17 cellular contexts compared by ENCODE assay signal in the genomic region with DNA sequence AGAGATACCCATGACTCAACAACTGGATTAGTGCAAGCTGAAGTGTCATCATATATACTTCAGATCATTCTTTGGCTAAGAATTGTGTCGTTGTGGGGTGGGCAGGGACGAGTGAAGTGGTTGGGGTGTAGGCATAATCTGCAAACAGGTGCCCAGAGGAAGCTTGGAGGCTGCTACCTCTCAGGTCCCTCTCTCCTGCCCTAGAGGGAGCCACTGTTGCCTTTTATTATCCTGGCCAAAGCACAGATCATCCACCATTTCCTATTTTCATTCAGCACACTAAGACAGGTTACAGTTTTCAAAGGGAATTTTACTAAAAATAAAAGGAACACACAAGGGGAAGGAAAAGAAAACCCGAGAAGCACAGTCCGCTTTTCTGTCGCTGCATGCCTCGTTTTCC.
"Had no signal": no experiment of that assay in that cellular context is flagged by ENCODE, and none has a peak within 500 bp of the region (broad histone marks: within the 10 kb centered on the region; RNA-seq: fewer than 3 reads in every experiment).

No MANE protein-coding gene starts in this region.

- H3K79me2 ChIP-seq: hepatocyte had no signal

- DNase-seq: colonic mucosa; dermis blood vessel endothelial cell; foreskin melanocyte; head of caudate nucleus; islet precursor cell; natural killer cell; nucleus accumbens; ovary; small intestine; stimulated activated CD4-positive, alpha-beta T cell treated with anti-CD3 and anti-CD28 coated beads, Interleukin-12 subunit alpha, Interleukin-12 subunit beta, amount 100 ng/mL, for 4 hours; stimulated activated naive CD4-positive, alpha-beta T cell treated with Interleukin-2 at 50 U/mL for 16 hours; trophoblast cell had no signal

- H3K4me1 ChIP-seq: colonic mucosa, right atrium auricular region had no signal

- H3K9me3 ChIP-seq: colonic mucosa, ovary, right atrium auricular region had no signal

- H3K4me2 ChIP-seq: hepatocyte had no signal

- H3K9me3 Mint-ChIP-seq: mesothelial cell of epicardium, neural crest cell had no signal

- ATAC-seq: left lobe of liver, natural killer cell had no signal

- H3K4me3 Mint-ChIP-seq: mesothelial cell of epicardium, natural killer cell, neural crest cell had no signal

- H3K4me1 Mint-ChIP-seq: mesothelial cell of epicardium, natural killer cell, neural crest cell had no signal

- H3K36me3 ChIP-seq: colonic mucosa, ovary, right atrium auricular region had no signal

- H3K27ac Mint-ChIP-seq: mesothelial cell of epicardium, natural killer cell had no signal

- H3K36me3 Mint-ChIP-seq: mesothelial cell of epicardium, natural killer cell had no signal

- H3K4me3 ChIP-seq: colonic mucosa, hepatocyte, ovary, right atrium auricular region had no signal

- H2AFZ ChIP-seq: hepatocyte had no signal

- H3K27me3 ChIP-seq: colonic mucosa, hepatocyte, ovary, right atrium auricular region had no signal

- H3K27ac ChIP-seq: colonic mucosa, hepatocyte, ovary, right atrium auricular region had no signal
